In the genomic region with DNA sequence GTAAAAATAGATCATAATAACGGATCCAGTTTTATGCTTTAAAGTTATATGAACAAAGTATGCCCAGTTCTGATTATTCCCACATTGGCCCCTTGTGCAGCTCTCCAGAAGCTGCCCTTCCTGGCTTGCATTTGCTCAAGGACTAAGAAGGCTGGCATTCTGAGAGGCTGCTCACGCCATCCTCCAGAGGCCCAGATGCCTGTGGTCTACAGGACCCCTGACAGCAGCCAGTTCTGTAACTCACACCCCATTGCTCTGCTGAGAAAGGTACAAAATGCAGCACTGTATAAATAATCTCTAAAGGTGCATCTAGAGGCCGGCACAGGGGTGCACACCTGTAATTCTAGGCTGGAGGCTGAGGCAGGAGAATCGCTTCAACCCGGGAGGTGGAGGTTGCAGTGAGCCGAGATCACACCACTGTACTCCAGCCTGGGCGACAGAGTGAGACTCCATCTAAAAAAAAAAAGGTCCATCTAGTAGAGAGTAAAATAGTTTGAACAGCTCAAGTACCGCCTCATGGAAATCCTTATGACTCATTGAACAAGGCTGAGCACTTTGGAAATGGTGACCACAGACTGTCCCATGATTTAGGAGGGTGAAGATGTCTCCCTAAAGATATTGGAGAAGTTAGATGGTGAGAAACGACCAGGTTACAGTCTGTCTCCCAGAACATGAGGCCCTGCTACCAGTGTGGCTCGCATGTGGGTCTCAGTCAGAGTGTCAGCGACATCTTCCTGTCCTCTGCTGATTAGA, we compare ENCODE assay signal across 14 cellular contexts. TPM values are rescaled to one million over a fixed set of nuclear protein-coding genes. Genes with fewer than 3 reads are reported as not detected.
DNase-seq lines count a peak whose midpoint lies in the region; ATAC-seq and TF ChIP-seq lines count a peak whose summit lies in the region.
"Had no signal": no experiment of that assay in that cellular context is flagged by ENCODE, and none has a peak within 500 bp of the region (broad histone marks: within the 10 kb centered on the region; RNA-seq: fewer than 3 reads in every experiment).

No MANE protein-coding gene starts in this region.

- H3K27ac Mint-ChIP-seq in HFFc6, result no peak overlapping the region
- no peak overlapping the region for H3K27ac Mint-ChIP-seq in endothelial cell (ENCODE audit: unreplicated experiment)

- no peaks in the 10 kb centered on the region for H3K9me2 ChIP-seq in OCI-LY7 (ENCODE audit: insufficient read depth, low read length)

- H3K36me3 Mint-ChIP-seq in HFFc6 (ENCODE audit: low read depth), result no peaks in the 10 kb centered on the region
- H3K36me3 Mint-ChIP-seq in endothelial cell (ENCODE audit: low read depth, unreplicated experiment), result peaks cover 4% of the 10 kb centered on the region

- H3K27me3 Mint-ChIP-seq in HFFc6 (ENCODE audit: insufficient read depth), result no peaks in the 10 kb centered on the region; the same call in 1 of the 2 replicates
- H3K27me3 Mint-ChIP-seq in endothelial cell (ENCODE audit: unreplicated experiment), result no peaks in the 10 kb centered on the region

- H3K4me1 Mint-ChIP-seq in HFFc6 (ENCODE audit: low read depth) (peaks cover 5% of the 10 kb centered on the region; the same call in 1 of the 2 replicates), endothelial cell (ENCODE audit: unreplicated experiment) (no peaks in the 10 kb centered on the region)

- DNase-seq in A172 (ENCODE audit: low spot score) (peak; percentile 27), HFFc6 (peak; percentile 16), omental fat pad (ENCODE audit: low spot score) (no peak), OCI-LY7 (ENCODE audit: low spot score) (no peak), endothelial cell (ENCODE audit: low spot score) (no peak)
- DNase-seq: activated CD4-positive, alpha-beta T cell treated with anti-CD3 and anti-CD28 coated beads for 4 hours; DND-41; NK-92 treated with Interleukin-12 subunit alpha and Interleukin-12 subunit beta, amount 100 ng/mL, for 24 hours had no signal

- H3K4me1 ChIP-seq in duodenal mucosa (ENCODE audit: control insufficient read depth in 1 of 2, insufficient read depth in 2 of 2, low read length in 2 of 2) (peaks cover 5 to 12% of the 10 kb centered on the region in 2 donors), OCI-LY7 (ENCODE audit: insufficient read depth, low read length, poor library complexity, severe bottlenecking) (no peaks in the 10 kb centered on the region)

- H3K27ac ChIP-seq in duodenal mucosa (ENCODE audit: low read depth, low read length) (peak overlapping the region; percentile 17), OCI-LY7 (ENCODE audit: low read depth, low read length, poor library complexity, severe bottlenecking) (no peak overlapping the region)
- H3K27ac ChIP-seq: epithelial cell of prostate had no signal

- no peak overlapping the region for H3K4me3 Mint-ChIP-seq in HFFc6
- H3K4me3 Mint-ChIP-seq in endothelial cell (ENCODE audit: unreplicated experiment), result no peak overlapping the region
- H3K4me3 Mint-ChIP-seq: neural crest cell had no signal

- CTCF ChIA-PET in OCI-LY7 (lab: Charles Lee; ENCODE audit: unreplicated experiment), result no interaction called here

- BruUV-seq in OCI-LY7 (replicated peaks; lab: Mats Ljungman, UMichigan), result no TSS peak

- H3K9me3 ChIP-seq in duodenal mucosa (ENCODE audit: control insufficient read depth in 1 of 2, low read length in 2 of 2) (no peaks in the 10 kb centered on the region), OCI-LY7 (ENCODE audit: low read length) (no peaks in the 10 kb centered on the region)

- TF ChIP-seq CTCF in HFFc6 (IDR thresholded peaks at IDR 0.05) (no peak), omental fat pad (IDR thresholded peaks at IDR 0.05) (no peak), OCI-LY7 (conservative IDR thresholded peaks at IDR 0.05; ENCODE audit: low read length) (no peak), endothelial cell (IDR thresholded peaks at IDR 0.05; ENCODE audit: unreplicated experiment) (no peak)

- no peak overlapping the region for H3K9ac ChIP-seq in duodenal mucosa (ENCODE audit: low read depth in 1 of 2, low read length in 2 of 2)

- POLR2A ChIA-PET in OCI-LY7 (lab: Charles Lee), result no interaction called here

- H3K36me3 ChIP-seq in duodenal mucosa (ENCODE audit: control insufficient read depth in 1 of 2, insufficient read depth in 2 of 2, low read length in 2 of 2), result peaks cover 6% of the 10 kb centered on the region in 2 donors
- no peaks in the 10 kb centered on the region for H3K36me3 ChIP-seq in OCI-LY7 (ENCODE audit: insufficient read depth, low read length)

- ATAC-seq in omental fat pad (ENCODE audit: low FRiP score) (peak; percentile 37), GM21723 (IDR thresholded peaks at IDR 0.05; ENCODE audit: unreplicated experiment) (no peak), GM21717 (IDR thresholded peaks at IDR 0.05; ENCODE audit: unreplicated experiment) (no peak)
- ATAC-seq: HCT116 had no signal

- intact Hi-C loops in OCI-LY7 (cut with micrococcal nuclease; ENCODE audit: unreplicated experiment), result no loop called here

- H3K79me2 ChIP-seq in OCI-LY7 (ENCODE audit: insufficient read depth, low read depth, low read length), result no peaks in the 10 kb centered on the region

- H3K9me3 Mint-ChIP-seq in HFFc6, result no peaks in the 10 kb centered on the region
- H3K9me3 Mint-ChIP-seq in endothelial cell (ENCODE audit: unreplicated experiment), result no peaks in the 10 kb centered on the region

- no peak overlapping the region for H3K4me2 ChIP-seq in OCI-LY7 (ENCODE audit: low read length)

- H2AFZ ChIP-seq in OCI-LY7 (ENCODE audit: low read length), result no peak overlapping the region

- H3K27me3 ChIP-seq in duodenal mucosa (ENCODE audit: control insufficient read depth in 1 of 2, insufficient read depth in 2 of 2, low read length in 2 of 2), result no peaks in the 10 kb centered on the region

- H4K20me1 ChIP-seq in OCI-LY7 (ENCODE audit: insufficient read depth, low read length), result no peaks in the 10 kb centered on the region

- no peak overlapping the region for H3K4me3 ChIP-seq in duodenal mucosa (ENCODE audit: low read depth in 1 of 2, low read length in 2 of 2)
- no peak overlapping the region for H3K4me3 ChIP-seq in OCI-LY7 (ENCODE audit: low read depth, low read length, poor library complexity, severe bottlenecking)

RNA-seq across cellular contexts. Expression of gene KREMEN1, which starts 56.2 kb away (rescaled TPM):
- total RNA-seq in A172 (2014; rRNA removed; shearing (Covaris generic)), result 2.0 and 2.1 TPM in 2 replicates
- total RNA-seq in HFFc6 (2021; fragmentation: NEBNext Ultra II Directional; extraction: Animal tissue kit (Norgen Biotek cat#: 25700)), result 1 to 10 TPM in 1 of 6 experiments, under 1 TPM in 5; 0.50 to 1.1 (median 0.59) TPM
- total RNA-seq in omental fat pad, result 10 to 100 TPM; 11.1 to 23.8 (median 13.9) TPM
- total RNA-seq in OCI-LY7 (2014; rRNA removed; shearing (Covaris generic)), result not detected in 2 replicates
- not detected in 2 replicates for total RNA-seq in OCI-LY7 (2022)
- 3.1 TPM for total RNA-seq in endothelial cell (ENCODE audit: unreplicated experiment)

Comparison
In these comparisons a context has a peak if more than half of its experiments do, and no peak if none do; other contexts are left out.
1. DNase-seq: peak in A172 (single experiment) and HFFc6 (single experiment); none in omental fat pad (single experiment), OCI-LY7 (single experiment) and endothelial cell (single experiment).